ENCODE assay signal across 25 cellular contexts in the genomic region with DNA sequence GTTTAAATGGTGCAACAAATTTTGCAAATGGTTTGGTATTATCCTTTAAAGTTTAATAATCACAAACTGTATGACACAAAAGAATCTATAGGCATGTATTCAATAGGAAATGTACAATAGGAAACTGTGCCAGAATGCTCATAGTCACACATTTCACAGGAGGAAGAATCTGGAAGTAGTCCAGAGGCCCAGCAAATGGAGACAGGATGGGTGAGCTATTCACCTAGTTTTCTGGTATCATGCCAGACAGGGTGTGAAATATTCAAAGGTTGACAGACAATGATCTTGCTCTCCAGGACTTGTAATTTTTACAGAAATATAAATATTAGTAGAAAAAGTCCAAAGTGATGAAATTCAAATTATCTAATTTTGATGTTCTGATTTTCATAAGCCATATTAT.
"Had no signal": no experiment of that assay in that cellular context is flagged by ENCODE, and none has a peak within 500 bp of the region (broad histone marks: within the 10 kb centered on the region; RNA-seq: fewer than 3 reads in every experiment).

No MANE protein-coding gene starts in this region.

- H3K27me3 Mint-ChIP-seq: IgD-negative memory B cell had no signal

- H3K27ac ChIP-seq: HL-60, KMS-11, SJCRH30 had no signal

- H3K27ac Mint-ChIP-seq: IgD-negative memory B cell had no signal

- H3K27me3 ChIP-seq: SJCRH30 had no signal

- H3K4me2 ChIP-seq: KMS-11 had no signal

- ATAC-seq: K562, Panc1, Right ventricle myocardium inferior, SK-N-SH treated with all-trans-retinoic acid at 6 μM for 48 hours had no signal

- H3K9me3 ChIP-seq: SJCRH30 had no signal

- DNase-seq: Kasumi-1, MV-4-11, NCI-H1048, NCI-H1105, NCI-H1417, NCI-H1436 treated with DMSO at 0.1 percent for 48 hours, NCI-H1694, NCI-H187 treated with DMSO at 0.1 percent for 48 hours, NCI-H2029 treated with DMSO at 0.1 percent for 48 hours, NCI-H2107, NCI-H2227 treated with DMSO at 0.1 percent for 48 hours, NCI-H446, NCI-H510A, NCI-H524 treated with DMSO at 0.1 percent for 48 hours, NCI-H69, NCI-H774, SHP77 treated with DMSO at 0.1 percent for 48 hours, SJCRH30 had no signal

- H3K4me3 ChIP-seq: K562, SJCRH30 had no signal

- H3K4me1 Mint-ChIP-seq: IgD-negative memory B cell had no signal

- H3K36me3 ChIP-seq: SJCRH30 had no signal

- H3K4me1 ChIP-seq: SJCRH30 had no signal

- H3K36me3 Mint-ChIP-seq: IgD-negative memory B cell had no signal

- H3K9ac ChIP-seq: KMS-11 had no signal

- H3K4me3 Mint-ChIP-seq: IgD-negative memory B cell had no signal
